ENCODE assay signal across 8 cellular contexts in genomic region chr1:165914136-165914798, GRCh38.
A peak's percentile ranks its signal among the peaks of the same experiment; 100 is the strongest.
DNase-seq lines count a peak whose midpoint lies in the region; ATAC-seq, FAIRE-seq and TF ChIP-seq lines count a peak whose summit lies in the region.

No MANE protein-coding gene starts in this region.

- H3K4me2 ChIP-seq in astrocyte (ENCODE audit: low read length) (no peak overlapping the region), smooth muscle cell (no peak overlapping the region)

- H3K4me3 Mint-ChIP-seq in T-helper 17 cell (no peak overlapping the region), astrocyte (ENCODE audit: unreplicated experiment) (no peak overlapping the region)

- H3K79me2 ChIP-seq in astrocyte (ENCODE audit: insufficient read depth, low read length) (no peaks in the 10 kb centered on the region), smooth muscle cell (ENCODE audit: low read depth) (no peaks in the 10 kb centered on the region)

- H3K27me3 ChIP-seq in astrocyte (ENCODE audit: insufficient read depth, low read length), result no peaks in the 10 kb centered on the region
- H3K27me3 ChIP-seq in smooth muscle cell (ENCODE audit: low read depth), result no peaks in the 10 kb centered on the region

- no peaks in the 10 kb centered on the region for H4K20me1 ChIP-seq in astrocyte (ENCODE audit: insufficient read depth, low read length)
- H4K20me1 ChIP-seq in smooth muscle cell (ENCODE audit: low read depth), result no peaks in the 10 kb centered on the region

- TF ChIP-seq CTCF in astrocyte (IDR thresholded peaks at IDR 0.05; ENCODE audit: insufficient read depth, low read depth, low read length), result peak; percentile 99
- peak; percentile 92 for TF ChIP-seq CTCF in smooth muscle cell (IDR thresholded peaks at IDR 0.05; ENCODE audit: borderline replicate concordance, insufficient read depth, poor library complexity, severe bottlenecking)

- H3K4me1 Mint-ChIP-seq in T-helper 17 cell, result peaks cover 2% of the 10 kb centered on the region
- H3K4me1 Mint-ChIP-seq in astrocyte (ENCODE audit: low read depth, unreplicated experiment), result peaks cover 17% of the 10 kb centered on the region

- peak; percentile 96 for FAIRE-seq in astrocyte (lab: Jason Lieb, UNC)

- DNase-seq in activated gamma-delta T cell treated with Interleukin-2 at 50 U/mL for 16 hours, result peak; percentile 64
- no peak for DNase-seq in activated gamma-delta T cell (lab: John Stamatoyannopoulos, UW)
- peak; percentile 74 for DNase-seq in NCI-H1105 treated with DMSO at 0.1 percent for 48 hours (lab: John Stamatoyannopoulos, UW)
- DNase-seq in T-helper 17 cell, result peak in 2 of 3 donors; percentile 27 to 57
- DNase-seq in astrocyte (ENCODE audit: low read depth), result peak; percentile 61
- peak in 38 of 51 donors; percentile 3 to 79 (median 30) for DNase-seq in hypothalamus (lab: John Stamatoyannopoulos, UW)
- no peak for DNase-seq in smooth muscle cell (lab: John Stamatoyannopoulos, UW; ENCODE audit: unreplicated experiment)

- H3K36me3 Mint-ChIP-seq in T-helper 17 cell (ENCODE audit: low read depth), result no peaks in the 10 kb centered on the region
- H3K36me3 Mint-ChIP-seq in astrocyte (ENCODE audit: low read depth, unreplicated experiment), result peaks cover 6% of the 10 kb centered on the region

- H3K27ac Mint-ChIP-seq in T-helper 17 cell (no peak overlapping the region), astrocyte (ENCODE audit: unreplicated experiment) (no peak overlapping the region)

- 23% methylated on average over 4 of the region's 4 CpGs for WGBS in smooth muscle cell (ENCODE audit: low lambda C conversion rate)

- H3K27me3 Mint-ChIP-seq in T-helper 17 cell (no peaks in the 10 kb centered on the region), astrocyte (ENCODE audit: low read depth, unreplicated experiment) (no peaks in the 10 kb centered on the region)

- H3K27ac ChIP-seq in astrocyte (ENCODE audit: low read depth, low read length) (no peak overlapping the region), smooth muscle cell (ENCODE audit: low read depth) (no peak overlapping the region)

- H3K4me3 ChIP-seq in astrocyte (ENCODE audit: insufficient read depth, low read depth, low read length) (no peak overlapping the region), smooth muscle cell (no peak overlapping the region)

- peak; percentile 87 for ATAC-seq in HG02798 (IDR thresholded peaks at IDR 0.05; ENCODE audit: poor library complexity, unreplicated experiment)
- ATAC-seq in T-helper 17 cell, result peak; percentile 95

- H3K36me3 ChIP-seq in astrocyte (ENCODE audit: insufficient read depth, low read length), result peaks cover 5% of the 10 kb centered on the region
- no peaks in the 10 kb centered on the region for H3K36me3 ChIP-seq in smooth muscle cell (ENCODE audit: low read depth)

- H2AFZ ChIP-seq in astrocyte (ENCODE audit: low read depth, low read length) (no peak overlapping the region), smooth muscle cell (ENCODE audit: low read depth) (no peak overlapping the region)

- H3K9me3 ChIP-seq in T-helper 17 cell (ENCODE audit: control insufficient read depth, low read length, poor library complexity, severe bottlenecking) (no peaks in the 10 kb centered on the region), astrocyte (ENCODE audit: insufficient read depth, low read depth, low read length) (no peaks in the 10 kb centered on the region), smooth muscle cell (replicated peaks; ENCODE audit: low read depth) (no peaks in the 10 kb centered on the region)

- H3K9me3 Mint-ChIP-seq in astrocyte (ENCODE audit: unreplicated experiment), result no peaks in the 10 kb centered on the region

- H3K4me1 ChIP-seq in astrocyte (ENCODE audit: insufficient read depth, low read length) (no peaks in the 10 kb centered on the region), smooth muscle cell (ENCODE audit: low read depth) (no peaks in the 10 kb centered on the region)

- no peaks in the 10 kb centered on the region for H3F3A ChIP-seq in smooth muscle cell (ENCODE audit: low read depth)

- peak overlapping the region; percentile 13 for H3K9ac ChIP-seq in astrocyte (ENCODE audit: low read length)
- H3K9ac ChIP-seq in smooth muscle cell (ENCODE audit: low read depth), result no peak overlapping the region

Comparison
In these comparisons a context has a peak if more than half of its experiments do, and no peak if none do; other contexts are left out.
1. DNase-seq: peak in activated gamma-delta T cell treated with Interleukin-2 at 50 U/mL for 16 hours (single experiment), NCI-H1105 treated with DMSO at 0.1 percent for 48 hours (single experiment), T-helper 17 cell (2 of 3), astrocyte (single experiment) and hypothalamus (38 of 51); none in activated gamma-delta T cell (single experiment) and smooth muscle cell (single experiment).